In the genomic region with DNA sequence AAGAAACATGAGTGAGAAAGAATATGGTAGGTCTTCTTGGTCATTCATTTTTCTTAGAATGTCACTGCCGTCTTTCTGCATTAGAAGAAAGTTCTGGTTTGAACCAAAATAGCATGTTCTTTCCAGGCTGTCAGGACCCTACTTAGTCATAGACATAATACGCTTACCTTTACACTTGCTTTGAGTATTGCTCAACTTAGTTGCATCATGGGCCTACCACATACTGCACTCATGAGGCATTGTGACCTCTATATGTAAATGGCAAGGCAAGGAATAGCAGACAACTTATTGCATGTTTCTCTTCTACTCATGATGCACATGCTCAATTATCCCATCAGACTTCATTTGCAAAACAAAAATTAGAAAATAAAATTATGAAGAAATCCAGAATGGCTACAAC, we compare ENCODE assay signal across 1 cellular context.
TF ChIP-seq lines count a peak whose summit lies in the region.

No MANE protein-coding gene starts in this region.

TF ChIP-seq in IMR-90, 13 proteins besides CTCF, POLR2A, EP300 and RAD21 (continued from another document):
- no peak for TF ChIP-seq BHLHE40 (IDR thresholded peaks at IDR 0.05; ENCODE audit: low read depth, low read length)
- TF ChIP-seq CEBPB (IDR thresholded peaks at IDR 0.05; ENCODE audit: low read depth, low read length), result peak; percentile 85
